ENCODE assay signal across 8 cellular contexts in the genomic region with DNA sequence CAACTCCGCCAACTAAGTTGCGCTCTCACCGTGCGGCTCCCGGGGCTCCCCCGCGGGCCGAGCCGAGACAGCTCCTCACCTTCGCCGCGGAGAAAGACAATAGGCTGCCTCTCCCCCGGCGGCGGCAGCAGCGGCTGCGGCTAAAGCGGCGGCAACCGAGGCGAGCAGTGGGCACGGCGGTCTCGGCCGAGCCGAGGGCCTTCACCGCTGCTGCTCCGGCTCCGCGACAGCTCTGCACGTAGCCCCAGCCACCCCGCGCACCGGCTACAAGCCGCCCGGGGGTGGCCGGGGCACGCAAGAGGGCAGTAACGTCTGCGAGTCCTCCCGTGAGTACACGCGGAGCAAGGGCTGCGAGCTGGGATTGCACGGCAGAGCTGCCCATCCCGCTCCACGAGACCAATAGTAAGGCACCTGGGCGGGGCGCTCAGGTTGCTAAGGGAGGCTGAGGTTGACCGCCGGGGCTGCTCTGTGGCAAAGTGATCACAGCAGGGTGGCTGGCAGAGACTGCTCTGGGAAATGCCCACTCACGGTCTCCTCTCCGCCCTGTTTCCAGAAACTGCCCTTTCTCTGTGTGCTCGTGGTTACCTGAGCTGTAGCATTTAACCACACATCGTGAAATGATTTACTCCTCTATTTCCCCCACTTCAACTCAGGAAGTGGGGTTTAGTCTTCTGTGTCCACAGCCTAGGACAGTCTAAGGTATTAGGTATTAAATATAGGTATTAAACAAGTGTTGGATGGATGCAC.
A peak's percentile ranks its signal among the peaks of the same experiment; 100 is the strongest.
DNase-seq lines count a peak whose midpoint lies in the region; ATAC-seq and TF ChIP-seq lines count a peak whose summit lies in the region.
"Not testable (repeated sequence)": the region's sequence is repeated elsewhere in the genome, so short reads cannot be mapped to it uniquely, and the experiment has no call there.

No MANE protein-coding gene starts in this region.

- H3K27me3 Mint-ChIP-seq in T-helper 2 cell treated with Interferon-gamma antibody and Interleukin-4, amounts not matched to agents 5 μg/mL and 100 μg/mL, for 36 hours (ENCODE audit: low read depth); activated naive CD8-positive, alpha-beta T cell treated with anti-CD3 and anti-CD28 coated beads for 36 hours; effector memory CD8-positive, alpha-beta T cell: not testable (repeated sequence)

- not testable (repeated sequence) for H3K4me1 ChIP-seq in BE2C; neuron (ENCODE audit: insufficient read depth, low read length)

- H3K9me3 Mint-ChIP-seq in T-helper 2 cell treated with Interferon-gamma antibody and Interleukin-4, amounts not matched to agents 5 μg/mL and 100 μg/mL, for 36 hours; activated naive CD8-positive, alpha-beta T cell treated with anti-CD3 and anti-CD28 coated beads for 36 hours; effector memory CD8-positive, alpha-beta T cell: not testable (repeated sequence)

- H3K4me3 ChIP-seq in BE2C (ENCODE audit: low read depth, low read length): peak overlapping the region; percentile 31
- peak overlapping the region; percentile 11; the same call in 1 of the 2 replicates for H3K4me3 ChIP-seq in HFF-Myc (replicated peaks; ENCODE audit: low read depth, low read length)
- H3K4me3 ChIP-seq in iPS-18c (ENCODE audit: insufficient read depth, low read depth, low read length): peak overlapping the region; percentile 34; the same call in 1 of the 2 replicates
- peak overlapping the region; percentile 38 for H3K4me3 ChIP-seq in neuron (ENCODE audit: low read length)

- H2AFZ ChIP-seq in neuron (ENCODE audit: low read depth, low read length): not testable (repeated sequence)

- H3K9me3 ChIP-seq in BE2C; iPS-18c (ENCODE audit: control insufficient read depth, insufficient read depth, low read length); neuron (ENCODE audit: low read length): not testable (repeated sequence)

- H3K27me3 ChIP-seq in BE2C; neuron (ENCODE audit: insufficient read depth, low read length): not testable (repeated sequence)

- peak overlapping the region; percentile 29 for H3K4me3 Mint-ChIP-seq in T-helper 2 cell treated with Interferon-gamma antibody and Interleukin-4, amounts not matched to agents 5 μg/mL and 100 μg/mL, for 36 hours
- peak overlapping the region; percentile 29 for H3K4me3 Mint-ChIP-seq in activated naive CD8-positive, alpha-beta T cell treated with anti-CD3 and anti-CD28 coated beads for 36 hours
- not testable (repeated sequence) for H3K4me3 Mint-ChIP-seq in effector memory CD8-positive, alpha-beta T cell

- not testable (repeated sequence) for H3K27ac Mint-ChIP-seq in T-helper 2 cell treated with Interferon-gamma antibody and Interleukin-4, amounts not matched to agents 5 μg/mL and 100 μg/mL, for 36 hours; activated naive CD8-positive, alpha-beta T cell treated with anti-CD3 and anti-CD28 coated beads for 36 hours; effector memory CD8-positive, alpha-beta T cell

- not testable (repeated sequence) for ATAC-seq in effector memory CD8-positive, alpha-beta T cell (replicated peaks)

- not testable (repeated sequence) for TF ChIP-seq CTCF in BE2C (IDR thresholded peaks at IDR 0.05; ENCODE audit: low read depth, low read length); HFF-Myc (IDR thresholded peaks at IDR 0.05; ENCODE audit: low read depth, low read length, missing control alignments)

- H3K4me1 Mint-ChIP-seq in T-helper 2 cell treated with Interferon-gamma antibody and Interleukin-4, amounts not matched to agents 5 μg/mL and 100 μg/mL, for 36 hours (ENCODE audit: low read depth); activated naive CD8-positive, alpha-beta T cell treated with anti-CD3 and anti-CD28 coated beads for 36 hours; effector memory CD8-positive, alpha-beta T cell (ENCODE audit: low read depth in 2 of 2): not testable (repeated sequence)

- H3K36me3 ChIP-seq in BE2C; neuron (ENCODE audit: insufficient read depth, low read length): not testable (repeated sequence)

- DNase-seq in BE2C; HFF-Myc (ENCODE audit: extremely low read depth, low read depth); T-helper 2 cell treated with Interferon-gamma antibody and Interleukin-4, amounts not matched to agents 5 μg/mL and 100 μg/mL, for 36 hours (ENCODE audit: low spot score); activated naive CD8-positive, alpha-beta T cell treated with anti-CD3 and anti-CD28 coated beads for 36 hours: not testable (repeated sequence)
- DNase-seq in effector memory CD8-positive, alpha-beta T cell: peak in 2 of 3 experiments; percentile 27 to 41
- DNase-seq in stimulated activated CD4-positive, alpha-beta T cell treated with anti-CD3 and anti-CD28 coated beads, Interleukin-15, amount 100 ng/mL, for 24 hours: peak; percentile 24

- not testable (repeated sequence) for H3K36me3 Mint-ChIP-seq in T-helper 2 cell treated with Interferon-gamma antibody and Interleukin-4, amounts not matched to agents 5 μg/mL and 100 μg/mL, for 36 hours (ENCODE audit: low read depth); activated naive CD8-positive, alpha-beta T cell treated with anti-CD3 and anti-CD28 coated beads for 36 hours; effector memory CD8-positive, alpha-beta T cell (ENCODE audit: insufficient read depth)
